In genomic region chr1:214551052-214551435, GRCh38 we compare ENCODE assay signal across 8 cellular contexts. TPM values are rescaled to one million over a fixed set of nuclear protein-coding genes. Genes with fewer than 3 reads are reported as not detected.
DNase-seq lines count a peak whose midpoint lies in the region; ATAC-seq and TF ChIP-seq lines count a peak whose summit lies in the region.

No MANE protein-coding gene starts in this region.

- DNase-seq in DMS53 (lab: John Stamatoyannopoulos, UW) (peak; percentile 87), HL-60 (ENCODE audit: low read depth in 1 of 2, low spot score in 1 of 2) (no peak), iPS-NIHi11 (ENCODE audit: low spot score) (peak; percentile 38), NCI-H2196 (lab: John Stamatoyannopoulos, UW; ENCODE audit: unreplicated experiment) (no peak), occipital lobe (lab: John Stamatoyannopoulos, UW) (no peak)

- no peak overlapping the region for H3K27ac ChIP-seq in HL-60 (replicated peaks)
- peak overlapping the region; percentile 87 for H3K27ac ChIP-seq in angular gyrus (ENCODE audit: low read depth, low read length)

- H3K4me3 Mint-ChIP-seq in stimulated activated naive CD8-positive, alpha-beta T cell treated with anti-CD3 and anti-CD28 coated beads, Interleukin-15, Interleukin-2, amounts not matched to agents 100 ng/mL and 50 ng/mL, for 24 hours: peak overlapping the region; percentile 80

- no peak overlapping the region for H3K27ac Mint-ChIP-seq in stimulated activated naive CD8-positive, alpha-beta T cell treated with anti-CD3 and anti-CD28 coated beads, Interleukin-15, Interleukin-2, amounts not matched to agents 100 ng/mL and 50 ng/mL, for 24 hours

- peaks cover 4% of the 10 kb centered on the region for H3K4me1 Mint-ChIP-seq in stimulated activated naive CD8-positive, alpha-beta T cell treated with anti-CD3 and anti-CD28 coated beads, Interleukin-15, Interleukin-2, amounts not matched to agents 100 ng/mL and 50 ng/mL, for 24 hours (ENCODE audit: low read depth)

- peaks cover 60% of the 10 kb centered on the region for H3K27me3 Mint-ChIP-seq in stimulated activated naive CD8-positive, alpha-beta T cell treated with anti-CD3 and anti-CD28 coated beads, Interleukin-15, Interleukin-2, amounts not matched to agents 100 ng/mL and 50 ng/mL, for 24 hours

- TF ChIP-seq CTCF in HL-60 (IDR thresholded peaks at IDR 0.05; ENCODE audit: insufficient read depth, low read length): no peak

- H3K4me3 ChIP-seq in HL-60 (replicated peaks; ENCODE audit: insufficient read depth, low read length): peak overlapping the region; percentile 48

- H3K27me3 ChIP-seq in HL-60 (ENCODE audit: insufficient read depth, poor library complexity, severe bottlenecking): peaks cover 39% of the 10 kb centered on the region

- ATAC-seq in GM19467 (IDR thresholded peaks at IDR 0.05; ENCODE audit: unreplicated experiment): no peak

- no peaks in the 10 kb centered on the region for H3K36me3 Mint-ChIP-seq in stimulated activated naive CD8-positive, alpha-beta T cell treated with anti-CD3 and anti-CD28 coated beads, Interleukin-15, Interleukin-2, amounts not matched to agents 100 ng/mL and 50 ng/mL, for 24 hours (ENCODE audit: low read depth)

- no peaks in the 10 kb centered on the region for H3K9me3 Mint-ChIP-seq in stimulated activated naive CD8-positive, alpha-beta T cell treated with anti-CD3 and anti-CD28 coated beads, Interleukin-15, Interleukin-2, amounts not matched to agents 100 ng/mL and 50 ng/mL, for 24 hours

RNA-seq across cellular contexts. Expression of gene PTPN14, which starts 0.4 kb away (rescaled TPM):
- total RNA-seq in occipital lobe: 2.7 TPM

RNA-seq across cellular contexts. Expression of gene CENPF, which starts 52.0 kb away (rescaled TPM):
- 15.6 TPM for total RNA-seq in occipital lobe

Comparison
In these comparisons a context has a peak if more than half of its experiments do, and no peak if none do; other contexts are left out.
1. DNase-seq: peak in DMS53 (single experiment) and iPS-NIHi11 (single experiment); none in HL-60 (0 of 2), NCI-H2196 (single experiment) and occipital lobe (single experiment).